ENCODE assay signal across 8 cellular contexts in the genomic region with DNA sequence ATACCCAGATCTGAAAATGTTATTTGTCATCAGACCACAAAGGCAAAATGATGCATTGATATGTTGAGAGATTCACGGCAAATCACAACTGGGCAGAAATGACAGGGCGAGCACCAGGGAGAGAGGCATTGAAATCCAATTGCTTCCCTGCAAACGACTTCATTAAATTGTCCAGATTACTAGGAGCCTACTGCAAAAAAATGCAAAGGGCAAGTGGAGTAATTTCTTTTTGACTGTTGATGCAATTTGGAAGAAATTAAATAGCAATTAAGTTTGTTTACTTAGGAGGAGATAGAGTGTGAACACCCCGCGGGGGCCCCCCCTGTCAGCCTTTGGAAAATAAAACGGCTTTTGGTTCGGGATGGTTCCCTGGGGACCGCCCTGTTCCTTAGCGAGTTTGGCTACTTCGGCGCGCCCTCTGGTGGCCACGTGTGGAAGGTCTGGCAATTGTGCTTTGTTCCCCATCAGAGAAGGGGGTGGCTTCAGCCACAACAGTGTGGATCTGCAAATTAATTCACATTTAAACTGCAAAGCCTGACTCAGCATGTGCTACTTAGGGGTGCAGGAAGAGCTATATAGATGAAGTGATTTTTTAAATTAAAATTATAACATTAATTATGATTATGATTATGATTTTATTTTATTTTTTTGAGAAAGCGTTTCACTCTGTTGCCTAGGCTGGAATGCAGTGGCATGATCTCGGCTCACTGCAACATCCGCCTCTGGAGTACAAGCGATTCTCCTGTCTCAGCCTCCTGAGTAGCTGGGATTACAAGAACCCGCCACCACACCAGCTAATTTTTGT. TPM values are rescaled to one million over a fixed set of nuclear protein-coding genes. Genes with fewer than 3 reads are reported as not detected.
A peak's percentile ranks its signal among the peaks of the same experiment; 100 is the strongest.
DNase-seq lines count a peak whose midpoint lies in the region; ATAC-seq, FAIRE-seq and TF ChIP-seq lines count a peak whose summit lies in the region.

No MANE protein-coding gene starts in this region.

- H3K4me3 ChIP-seq in K562: no peak overlapping the region
- peak overlapping the region; percentile 58 for H3K4me3 ChIP-seq in iPS-20b (ENCODE audit: low read length)
- peak overlapping the region; percentile 54 to 73 (median 64) for H3K4me3 ChIP-seq in skeletal muscle tissue (ENCODE audit: low read length in 3 of 3)

- H3K4me2 ChIP-seq in K562 (ENCODE audit: insufficient read depth, low read length): peak overlapping the region; percentile 17; the same call in 1 of the 2 replicates

- H3K27ac ChIP-seq in K562 (ENCODE audit: extremely low read depth, low read depth, low read length) (no peak overlapping the region), iPS-20b (ENCODE audit: low read length) (no peak overlapping the region), skeletal muscle tissue (ENCODE audit: low read depth, low read length) (no peak overlapping the region)

- H3K36me3 ChIP-seq in K562 (ENCODE audit: control insufficient read depth, insufficient read depth, low read length) (no peaks in the 10 kb centered on the region), iPS-20b (ENCODE audit: insufficient read depth, low read depth, low read length) (no peaks in the 10 kb centered on the region), skeletal muscle tissue (ENCODE audit: control insufficient read depth in 3 of 3, insufficient read depth in 3 of 3, low read length in 3 of 3) (no peaks in the 10 kb centered on the region)

- FAIRE-seq in K562 (lab: Jason Lieb, UNC): peak; percentile 93

- H2AFZ ChIP-seq in K562 (ENCODE audit: low read depth, low read length): peak overlapping the region; percentile 35

- TF ChIP-seq CTCF in K562 (IDR thresholded peaks at IDR 0.05 in 2 of 3, conservative IDR thresholded peaks at IDR 0.05 in 1 of 3; ENCODE audit: insufficient read depth in 2 of 3, low read depth in 1 of 3, low read length in 3 of 3): peak; percentile 84 to 92 (median 89)

- ATAC-seq in K562 (peak; percentile 98), GM21717 (IDR thresholded peaks at IDR 0.05; ENCODE audit: unreplicated experiment) (no peak)

- peak; percentile 77 to 94 for TF ChIP-seq RAD21 in K562 (CRISPR knock-in tag; conservative IDR thresholded peaks at IDR 0.05 in 1 of 2, IDR thresholded peaks at IDR 0.05 in 1 of 2)

- no peak for TF ChIP-seq POLR2A in K562 (conservative IDR thresholded peaks at IDR 0.05)

- H3K9me3 ChIP-seq in K562 (replicated peaks; ENCODE audit: control insufficient read depth, insufficient read depth, low read depth, low read length): no peaks in the 10 kb centered on the region
- H3K9me3 ChIP-seq in iPS-20b (ENCODE audit: insufficient read depth, low read depth, low read length): no peaks in the 10 kb centered on the region
- H3K9me3 ChIP-seq in skeletal muscle tissue (ENCODE audit: control insufficient read depth in 3 of 3, low read length in 3 of 3): no peaks in the 10 kb centered on the region

- no peaks in the 10 kb centered on the region for H3K79me2 ChIP-seq in K562 (ENCODE audit: control insufficient read depth, insufficient read depth, low read length)

- CTCF ChIA-PET in K562 (lab: Yijun Ruan, JAX; ENCODE audit: low intra/inter-chr PET ratio): interaction anchor here (1.2 to 1.5 kb wide), 2 partner anchors 29 to 167 kb away, joined by 4 to 8 read pairs; no protein-coding TSS in a partner anchor

- 10% methylated on average over 18 of the region's 18 CpGs for WGBS in K562 (ENCODE audit: insufficient coverage, low coverage, missing lambda C conversion rate)

- H3K27me3 ChIP-seq in K562 (ENCODE audit: control insufficient read depth in 2 of 2, insufficient read depth in 2 of 2, low read length in 2 of 2) (peaks cover 3 to 5% of the 10 kb centered on the region in 2 experiments; a peak in 3 of 5 replicates), iPS-20b (ENCODE audit: insufficient read depth, low read length) (no peaks in the 10 kb centered on the region), skeletal muscle tissue (ENCODE audit: control insufficient read depth in 3 of 3, insufficient read depth in 3 of 3, low read length in 3 of 3) (no peaks in the 10 kb centered on the region)

- peak; percentile 26 to 64 for DNase-seq in NCI-H187 (lab: John Stamatoyannopoulos, UW)
- no peak for DNase-seq in NCI-H187 treated with DMSO at 0.1 percent for 48 hours (lab: John Stamatoyannopoulos, UW)
- peak; percentile 33 for DNase-seq in NCI-H2029 treated with DMSO at 0.1 percent for 48 hours (lab: John Stamatoyannopoulos, UW)
- peak; percentile 78 for DNase-seq in UCSD-AML1 (lab: John Stamatoyannopoulos, UW; ENCODE audit: unreplicated experiment)
- peak; percentile 82 to 87 (median 84) for DNase-seq in K562 (ENCODE audit: extremely low read depth in 1 of 4, low spot score in 3 of 4)

- H4K20me1 ChIP-seq in K562 (replicated peaks; ENCODE audit: control insufficient read depth, insufficient read depth, low read length): no peaks in the 10 kb centered on the region

- BruUV-seq in K562 (replicated peaks; lab: Mats Ljungman, UMichigan): no TSS peak

- POLR2A ChIA-PET in K562 (lab: Yijun Ruan, JAX): interaction anchor here (2.6 kb wide), 1 partner anchor 179 kb away, joined by 8 read pairs; a partner anchor contains a TSS

- 0 out of 2 replicates have a peak, but pooled peaks have one; percentile 17 for TF ChIP-seq EP300 in K562 (IDR thresholded peaks at IDR 0.05; ENCODE audit: low read length)

- in situ Hi-C loops in K562 (cut with MboI): no loop called here

- H3K9me1 ChIP-seq in K562 (ENCODE audit: control insufficient read depth, insufficient read depth, low read length): no peaks in the 10 kb centered on the region

- intact Hi-C loops in K562 (cut with micrococcal nuclease): loop anchor here (1.0 kb wide), 1 partner anchor 168 kb away; a partner anchor contains a TSS

- H3K9ac ChIP-seq in K562 (ENCODE audit: insufficient read depth in 1 of 2, low read depth in 2 of 2, low read length in 2 of 2): no peak overlapping the region
- H3K9ac ChIP-seq in iPS-20b (ENCODE audit: low read depth, low read length): no peak overlapping the region
- peak overlapping the region; percentile 32 to 52 (median 51) for H3K9ac ChIP-seq in skeletal muscle tissue (ENCODE audit: low read depth in 1 of 3, low read length in 3 of 3)

- H3K4me1 ChIP-seq in K562 (replicated peaks in 1 of 2; ENCODE audit: control insufficient read depth in 2 of 2, insufficient read depth in 2 of 2, low read length in 2 of 2) (no peaks in the 10 kb centered on the region), iPS-20b (ENCODE audit: insufficient read depth, low read length) (0 out of 2 replicates have a peak, but pooled peaks cover 3% of the 10 kb centered on the region), skeletal muscle tissue (ENCODE audit: control insufficient read depth in 3 of 3, insufficient read depth in 3 of 3, low read length in 3 of 3) (peaks cover 0 to 2% (median 0%) of the 10 kb centered on the region in 3 donors)

TF ChIP-seq in K562, 482 proteins besides CTCF, POLR2A, EP300 and RAD21 (continues in another document):
- TF ChIP-seq, protein P1, sequence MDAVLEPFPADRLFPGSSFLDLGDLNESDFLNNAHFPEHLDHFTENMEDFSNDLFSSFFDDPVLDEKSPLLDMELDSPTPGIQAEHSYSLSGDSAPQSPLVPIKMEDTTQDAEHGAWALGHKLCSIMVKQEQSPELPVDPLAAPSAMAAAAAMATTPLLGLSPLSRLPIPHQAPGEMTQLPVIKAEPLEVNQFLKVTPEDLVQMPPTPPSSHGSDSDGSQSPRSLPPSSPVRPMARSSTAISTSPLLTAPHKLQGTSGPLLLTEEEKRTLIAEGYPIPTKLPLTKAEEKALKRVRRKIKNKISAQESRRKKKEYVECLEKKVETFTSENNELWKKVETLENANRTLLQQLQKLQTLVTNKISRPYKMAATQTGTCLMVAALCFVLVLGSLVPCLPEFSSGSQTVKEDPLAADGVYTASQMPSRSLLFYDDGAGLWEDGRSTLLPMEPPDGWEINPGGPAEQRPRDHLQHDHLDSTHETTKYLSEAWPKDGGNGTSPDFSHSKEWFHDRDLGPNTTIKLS (IDR thresholded peaks at IDR 0.05; ENCODE audit: borderline replicate concordance, low read depth): no peak

RNA-seq across cellular contexts. Expression of a gene that starts 14.5 kb away (rescaled TPM):
- total RNA-seq in K562 (2011; cell fraction: chromatin; rRNA removed; ENCODE audit: low replicate concordance): 7.4 and 8.2 TPM in 2 replicates
- total RNA-seq in K562 (2011; cell fraction: nucleolus; rRNA removed): 4.1 and 5.3 TPM in 2 replicates
- 5.4 and 7.0 TPM in 2 replicates for total RNA-seq in K562 (2011; cell fraction: nucleoplasm; rRNA removed)
- total RNA-seq in K562 (2014; rRNA removed): 0.77 and 2.0 TPM in 2 replicates
- total RNA-seq in K562 (2014; rRNA removed; fragmentation: Illumina TruSeq; extraction: Trizol): 1.7 and 1.9 TPM in 2 replicates
- total RNA-seq in K562 (2015; rRNA removed; fragmentation: Illumina TruSeq; extraction: Trizol): 0.57 and 0.76 TPM in 2 replicates
- total RNA-seq in K562 (2021): 1.5 TPM in 2 replicates
- 0.85 and 1.8 TPM in 2 replicates for polyA plus RNA-seq in K562 (2011; rRNA removed)
- polyA plus RNA-seq in K562 (2011; cell fraction: cytosol; rRNA removed): 1.0 and 1.3 TPM in 2 replicates
- 1.3 and 2.3 TPM in 2 replicates for polyA plus RNA-seq in K562 (2011; cell fraction: nucleus; rRNA removed)
- 0.94 and 1.9 TPM in 2 replicates for polyA plus RNA-seq in K562 (2012)
- polyA plus RNA-seq in K562 (2014; fragmentation: Illumina TruSeq; extraction: Trizol): 1.8 and 2.0 TPM in 2 replicates
- polyA plus RNA-seq in K562 (2014; fragmentation: Nextera tagmentation; extraction: Ambion mirVana): under 1 TPM; 0.08 to 0.32 TPM
- polyA plus RNA-seq in K562 (2014; rRNA removed): 1.5 and 1.8 TPM in 2 replicates
- polyA minus RNA-seq in K562 (2011; rRNA and poly(A)+ RNA removed): 1.3 and 2.9 TPM in 2 replicates
- polyA minus RNA-seq in K562 (2011; cell fraction: cytosol; rRNA and poly(A)+ RNA removed): 0.82 and 1.7 TPM in 2 replicates
- 0.89 and 1.3 TPM in 2 replicates for polyA minus RNA-seq in K562 (2011; cell fraction: nucleus; rRNA and poly(A)+ RNA removed)
- 3.1 TPM for total RNA-seq in skeletal muscle tissue

RNA-seq across cellular contexts. Expression of a gene that starts 43.0 kb away (rescaled TPM):
- total RNA-seq in K562 (2011; cell fraction: chromatin; rRNA removed; ENCODE audit: low replicate concordance): 356 and 852 TPM in 2 replicates
- total RNA-seq in K562 (2011; cell fraction: nucleolus; rRNA removed): 116 and 155 TPM in 2 replicates
- 296 and 413 TPM in 2 replicates for total RNA-seq in K562 (2011; cell fraction: nucleoplasm; rRNA removed)
- total RNA-seq in K562 (2014; rRNA removed) (23.2 and 23.5 TPM in 2 replicates), K562 (2014; rRNA removed; fragmentation: Illumina TruSeq; extraction: Trizol) (37.6 and 43.3 TPM in 2 replicates), K562 (2015; rRNA removed; fragmentation: Illumina TruSeq; extraction: Trizol) (35.2 and 35.4 TPM in 2 replicates), K562 (2021) (54.8 and 59.4 TPM in 2 replicates), skeletal muscle tissue (89.2 TPM)
- polyA plus RNA-seq in K562 (2011; rRNA removed) (30.9 and 41.1 TPM in 2 replicates), K562 (2014; fragmentation: Illumina TruSeq; extraction: Trizol) (28.3 and 32.0 TPM in 2 replicates), K562 (2014; fragmentation: Nextera tagmentation; extraction: Ambion mirVana) (1 to 10 TPM; 3.4 to 3.7 TPM), K562 (2014; rRNA removed) (24.1 and 24.4 TPM in 2 replicates)
- 13.9 and 19.5 TPM in 2 replicates for polyA plus RNA-seq in K562 (2011; cell fraction: cytosol; rRNA removed)
- 58.5 and 66.6 TPM in 2 replicates for polyA plus RNA-seq in K562 (2011; cell fraction: nucleus; rRNA removed)
- 19.1 and 22.5 TPM in 2 replicates for polyA plus RNA-seq in K562 (2012)
- polyA minus RNA-seq in K562 (2011; rRNA and poly(A)+ RNA removed): 250 and 261 TPM in 2 replicates
- 38.0 and 68.0 TPM in 2 replicates for polyA minus RNA-seq in K562 (2011; cell fraction: cytosol; rRNA and poly(A)+ RNA removed)
- 126 and 193 TPM in 2 replicates for polyA minus RNA-seq in K562 (2011; cell fraction: nucleus; rRNA and poly(A)+ RNA removed)

Comparison
In these comparisons a context has a peak if more than half of its experiments do, and no peak if none do; other contexts are left out.
1. H3K9ac ChIP-seq: peak in skeletal muscle tissue (3 of 3); none in K562 (0 of 2) and iPS-20b (single experiment).